ENCODE assay signal across 16 cellular contexts in the genomic region with DNA sequence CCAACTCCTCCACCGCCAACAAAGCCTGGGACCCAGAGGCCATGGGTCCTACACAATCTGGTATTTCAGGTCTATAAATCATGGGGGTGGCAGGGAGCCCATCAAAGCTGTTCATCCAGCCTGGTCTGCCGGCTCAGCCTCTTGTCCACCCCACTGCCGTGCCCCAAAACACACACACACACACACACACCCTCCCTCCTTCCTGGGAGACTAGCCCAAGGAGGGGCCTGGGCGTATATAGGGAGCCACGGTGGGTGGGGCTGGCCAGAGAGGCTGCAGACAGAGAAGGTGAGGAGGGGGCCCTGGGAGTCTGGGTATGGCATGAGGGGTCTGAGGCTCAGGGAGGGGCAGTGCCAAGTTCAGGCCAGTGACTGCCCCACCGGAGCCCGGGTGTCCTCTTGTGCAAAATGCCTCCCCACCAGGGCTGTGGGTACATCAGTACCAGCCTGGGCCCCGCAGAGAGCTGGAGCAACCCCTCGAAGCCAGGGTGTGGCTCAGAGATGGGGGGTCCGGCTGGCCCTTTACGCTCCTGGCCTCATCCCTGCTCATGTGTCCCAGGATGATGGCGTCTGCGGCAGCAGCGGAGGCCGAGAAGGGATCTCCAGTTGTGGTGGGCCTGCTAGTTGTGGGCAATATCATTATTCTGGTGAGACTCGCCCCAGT. TPM values are rescaled to one million over a fixed set of nuclear protein-coding genes. Genes with fewer than 3 reads are reported as not detected.
"Had no signal": no experiment of that assay in that cellular context is flagged by ENCODE, and none has a peak within 500 bp of the region (broad histone marks: within the 10 kb centered on the region; RNA-seq: fewer than 3 reads in every experiment).

Gene UPK1A, plus strand, starts transcription at position 267 of the 663 bp plus-strand sequence. Its CDS starts 296 bp downstream, at position 563.

- H3K36me3 Mint-ChIP-seq: WTC11 had no signal

- DNase-seq: activated CD4-positive, alpha-beta T cell treated with anti-CD3 and anti-CD28 coated beads, Interleukin-2, amount 50 U/mL, for 1 hour; anterior cingulate cortex; esophagus squamous epithelium; foreskin fibroblast; head of caudate nucleus; islet precursor cell; spleen; stimulated activated CD4-positive, alpha-beta T cell treated with anti-CD3 and anti-CD28 coated beads, Interleukin-1b, Interleukin-23, amount 100 ng/mL, for 48 hours; stimulated activated naive CD4-positive, alpha-beta T cell treated with Interleukin-2 at 50 U/mL for 16 hours had no signal

- H3K4me3 ChIP-seq: esophagus squamous epithelium, spleen had no signal

- H3K4me1 ChIP-seq: spleen had no signal

- ATAC-seq: sciatic nerve, WTC11 had no signal

- H3K4me3 Mint-ChIP-seq: activated naive CD4-positive, alpha-beta T cell treated with anti-CD3 and anti-CD28 coated beads, Interleukin-2, amount 50 U/mL, for 24 hours; T-helper 1 cell treated with Interleukin-12 subunit alpha and Interleukin-12 subunit beta and Interleukin-4 antibody, amounts not matched to agents 30 μg/mL and 1 μg/mL, for 36 hours; WTC11 had no signal

- H3K9me3 ChIP-seq: esophagus squamous epithelium, spleen had no signal

- H3K9me3 Mint-ChIP-seq: activated naive CD4-positive, alpha-beta T cell treated with anti-CD3 and anti-CD28 coated beads, Interleukin-2, amount 50 U/mL, for 24 hours; T-helper 1 cell treated with Interleukin-12 subunit alpha and Interleukin-12 subunit beta and Interleukin-4 antibody, amounts not matched to agents 30 μg/mL and 1 μg/mL, for 36 hours; WTC11 had no signal

- H3K27ac ChIP-seq: esophagus squamous epithelium, spleen had no signal

- H3K27ac Mint-ChIP-seq: activated naive CD4-positive, alpha-beta T cell treated with anti-CD3 and anti-CD28 coated beads, Interleukin-2, amount 50 U/mL, for 24 hours; progenitor cell of endocrine pancreas; T-helper 1 cell treated with Interleukin-12 subunit alpha and Interleukin-12 subunit beta and Interleukin-4 antibody, amounts not matched to agents 30 μg/mL and 1 μg/mL, for 36 hours; WTC11 had no signal

RNA-seq across cellular contexts. Expression of gene UPK1A, which starts in this region (rescaled TPM):
- total RNA-seq: dermis microvascular lymphatic vessel endothelial cell, progenitor cell of endocrine pancreas, sciatic nerve, spleen, temporal lobe had no signal
